ENCODE assay signal across 1 cellular context in genomic region chr7:50467817-50468610, GRCh38.
TF ChIP-seq lines count a peak whose summit lies in the region.

No MANE protein-coding gene starts in this region.

TF ChIP-seq in HepG2, 621 proteins besides CTCF, POLR2A, EP300 and RAD21 (continued from another document and continues in another):
- no peak for TF ChIP-seq ZBTB46 (CRISPR knock-in tag; IDR thresholded peaks at IDR 0.05; ENCODE audit: borderline replicate concordance)
- TF ChIP-seq GMEB1 (CRISPR knock-in tag; IDR thresholded peaks at IDR 0.05; ENCODE audit: borderline replicate concordance): no peak
- TF ChIP-seq ZNF275 (CRISPR knock-in tag; IDR thresholded peaks at IDR 0.05; ENCODE audit: borderline replicate concordance): no peak
- no peak for TF ChIP-seq DBP (CRISPR knock-in tag; IDR thresholded peaks at IDR 0.05; ENCODE audit: not compliant biosample characterization)
- peak; percentile 97 for TF ChIP-seq STAG1 (CRISPR knock-in tag; IDR thresholded peaks at IDR 0.05)
- no peak for TF ChIP-seq ATF4 (CRISPR knock-in tag; IDR thresholded peaks at IDR 0.05)
- no peak for TF ChIP-seq ZNF556 (CRISPR knock-in tag; IDR thresholded peaks at IDR 0.05; ENCODE audit: borderline replicate concordance)
- TF ChIP-seq FOXP4 (CRISPR knock-in tag; IDR thresholded peaks at IDR 0.05): no peak
- no peak for TF ChIP-seq IKZF1 (IDR thresholded peaks at IDR 0.05)
- no peak for TF ChIP-seq GPN1 (CRISPR knock-in tag; IDR thresholded peaks at IDR 0.05; ENCODE audit: borderline replicate concordance)
- TF ChIP-seq ZNF33A (CRISPR knock-in tag; IDR thresholded peaks at IDR 0.05; ENCODE audit: borderline replicate concordance): no peak
- no peak for TF ChIP-seq IRX3 (CRISPR knock-in tag; IDR thresholded peaks at IDR 0.05; ENCODE audit: borderline replicate concordance, low read depth)
- no peak for TF ChIP-seq ZNF660 (CRISPR knock-in tag; IDR thresholded peaks at IDR 0.05; ENCODE audit: borderline replicate concordance, low read depth)
- peak; percentile 68; the same call in 1 of the 2 replicates for TF ChIP-seq BORCS8-MEF2B (CRISPR knock-in tag; IDR thresholded peaks at IDR 0.05)
- no peak for TF ChIP-seq PRDM10 (CRISPR knock-in tag; IDR thresholded peaks at IDR 0.05; ENCODE audit: low read depth)
- TF ChIP-seq ATF6 (CRISPR knock-in tag; conservative IDR thresholded peaks at IDR 0.05): no peak
- TF ChIP-seq NFATC3 (CRISPR knock-in tag; IDR thresholded peaks at IDR 0.05): no peak
- TF ChIP-seq ZBTB2 (CRISPR knock-in tag; IDR thresholded peaks at IDR 0.05; ENCODE audit: low read depth): no peak
- TF ChIP-seq GABPB1 (CRISPR knock-in tag; IDR thresholded peaks at IDR 0.05): peak; percentile 54
- TF ChIP-seq MLX (CRISPR knock-in tag; IDR thresholded peaks at IDR 0.05): no peak
- TF ChIP-seq ZNF318 (CRISPR knock-in tag; IDR thresholded peaks at IDR 0.05): no peak
- no peak for TF ChIP-seq ZNF670 (CRISPR knock-in tag; IDR thresholded peaks at IDR 0.05; ENCODE audit: borderline replicate concordance)
- TF ChIP-seq ZNF652 (CRISPR knock-in tag; IDR thresholded peaks at IDR 0.05; ENCODE audit: borderline replicate concordance, low read depth): no peak
- TF ChIP-seq NR2C2 (CRISPR knock-in tag; IDR thresholded peaks at IDR 0.05; ENCODE audit: borderline replicate concordance): no peak
- no peak for TF ChIP-seq ZNF510 (CRISPR knock-in tag; IDR thresholded peaks at IDR 0.05; ENCODE audit: low read depth)
- TF ChIP-seq ZNF256 (CRISPR knock-in tag; conservative IDR thresholded peaks at IDR 0.05): no peak
- peak; percentile 65; the same call in 1 of the 2 replicates for TF ChIP-seq DMAP1 (CRISPR knock-in tag; IDR thresholded peaks at IDR 0.05)
